ENCODE assay signal across 34 cellular contexts in genomic region chr16:23039118-23039517, GRCh38.
"Had no signal": no experiment of that assay in that cellular context is flagged by ENCODE, and none has a peak within 500 bp of the region (broad histone marks: within the 10 kb centered on the region; RNA-seq: fewer than 3 reads in every experiment).

No MANE protein-coding gene starts in this region.

- H3K36me3 ChIP-seq: adrenal gland, ascending aorta, brain microvascular endothelial cell, breast epithelium, cardiac muscle cell had no signal

- H3K27ac ChIP-seq: adrenal gland, ascending aorta, body of pancreas, brain microvascular endothelial cell, breast epithelium, cardiac muscle cell had no signal

- H3K4me1 ChIP-seq: adrenal gland, ascending aorta, body of pancreas, breast epithelium had no signal

- H3K9me3 ChIP-seq: adrenal gland, body of pancreas, breast epithelium had no signal

- H3K4me3 ChIP-seq: adrenal gland, ascending aorta, body of pancreas, breast epithelium, cardiac muscle cell had no signal

- ATAC-seq: activated naive CD4-positive, alpha-beta T cell treated with anti-CD3 and anti-CD28 coated beads, Interleukin-2, amount 50 U/mL, for 72 hours; activated naive CD8-positive, alpha-beta T cell treated with anti-CD3 and anti-CD28 coated beads, Interleukin-2, amount 50 U/mL, for 24 hours; activated T-cell treated with anti-CD3 and anti-CD28 coated beads, Interleukin-2, amount 50 U/mL, for 4 hours; activated T-cell treated with anti-CD3 and anti-CD28 coated beads, Interleukin-2, amount 50 U/mL, for 72 hours; activated T-helper 17 cell treated with anti-CD3 and anti-CD28 coated beads, Interleukin-2, amount 50 U/mL, for 72 hours; body of pancreas had no signal

- H3K27me3 ChIP-seq: adrenal gland, ascending aorta, body of pancreas, brain microvascular endothelial cell, breast epithelium, cardiac muscle cell had no signal

- DNase-seq: activated effector memory CD4-positive, alpha-beta T cell treated with anti-CD3 and anti-CD28 coated beads, Interleukin-2, amount 50 U/mL, for 16 hours; activated effector memory CD4-positive, alpha-beta T cell treated with Interleukin-2 at 50 U/mL for 16 hours; activated gamma-delta T cell; activated gamma-delta T cell treated with Interleukin-2 at 50 U/mL for 16 hours; activated naive CD4-positive, alpha-beta T cell; activated naive CD4-positive, alpha-beta T cell treated with anti-CD3 and anti-CD28 coated beads for 36 hours; activated naive CD4-positive, alpha-beta T cell treated with anti-CD3 and anti-CD28 coated beads, Interleukin-2, amount 10 ng/mL, durations not matched to agents 7 days and 5 days; activated naive CD4-positive, alpha-beta T cell treated with anti-CD3 and anti-CD28 coated beads, Interleukin-2, amount 50 U/mL, for 16 hours; activated naive CD4-positive, alpha-beta T cell treated with Interleukin-2 at 50 U/mL for 16 hours; activated naive CD8-positive, alpha-beta T cell treated with anti-CD3 and anti-CD28 coated beads for 36 hours; activated naive CD8-positive, alpha-beta T cell treated with anti-CD3 and anti-CD28 coated beads, Interleukin-2, amount 10 ng/mL, durations not matched to agents 7 days and 5 days; activated naive CD8-positive, alpha-beta T cell treated with anti-CD3 and anti-CD28 coated beads, Interleukin-2, amount 50 U/mL, for 24 hours; activated T-cell treated with anti-CD3 and anti-CD28 coated beads, Interleukin-2, amount 50 U/mL, for 1 hour; activated T-cell treated with anti-CD3 and anti-CD28 coated beads, Interleukin-2, amount 50 U/mL, for 24 hours; activated T-cell treated with anti-CD3 and anti-CD28 coated beads, Interleukin-2, amount 50 U/mL, for 4 hours; activated T-cell treated with anti-CD3 and anti-CD28 coated beads, Interleukin-2, amount 50 U/mL, for 48 hours; activated T-cell treated with anti-CD3 and anti-CD28 coated beads, Interleukin-2, amount 50 U/mL, for 72 hours; adrenal gland; amniotic stem cell; amygdala; anterior cingulate cortex; aorta; body of pancreas; brain microvascular endothelial cell; caudate nucleus; central memory CD4-positive, alpha-beta T cell; cerebellar nuclear complex had no signal

- FAIRE-seq: astrocyte, bronchial epithelial cell had no signal
